Comparison of ENCODE assay signal across 32 cellular contexts in the genomic region with DNA sequence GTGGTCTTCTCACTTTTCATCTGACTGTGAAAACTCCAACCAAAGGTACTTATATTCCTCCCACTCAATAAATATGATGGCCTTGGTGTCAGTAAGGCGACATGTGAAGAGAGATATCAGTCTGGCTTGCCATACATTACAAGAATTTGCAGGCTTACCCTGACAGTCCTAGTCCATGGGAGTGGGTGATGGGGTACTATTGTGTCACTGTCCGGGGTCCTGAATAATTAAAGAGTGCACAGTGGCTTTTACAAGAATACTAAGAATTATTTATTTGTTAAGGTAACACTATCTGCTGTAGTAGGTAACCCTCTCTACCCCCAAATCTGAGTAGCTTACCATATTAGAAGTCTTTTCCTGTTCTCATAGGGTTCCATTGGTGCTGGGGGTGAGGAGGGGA. TPM values are rescaled to one million over a fixed set of nuclear protein-coding genes. Genes with fewer than 3 reads are reported as not detected.
"Had no signal": no experiment of that assay in that cellular context is flagged by ENCODE, and none has a peak within 500 bp of the region (broad histone marks: within the 10 kb centered on the region; RNA-seq: fewer than 3 reads in every experiment).

No MANE protein-coding gene starts in this region.

- FAIRE-seq: endothelial cell of umbilical vein, keratinocyte had no signal

- ATAC-seq: activated CD4-positive, alpha-beta T cell treated with anti-CD3 and anti-CD28 coated beads for 36 hours; gastroesophageal sphincter; left cardiac atrium; psoas muscle; stimulated activated naive B cell treated with anti-CD40 and anti-IgM and Interleukin-4, amounts not matched to agents 10 μg/mL and 1 μg/mL and 100 μg/mL, for 72 hours; upper lobe of right lung had no signal

- H3K4me3 ChIP-seq: ascending aorta, gastroesophageal sphincter, hepatocyte, psoas muscle, smooth muscle cell, stomach, thyroid gland, upper lobe of right lung had no signal

- H3K4me1 ChIP-seq: ascending aorta, gastroesophageal sphincter, parathyroid adenoma, psoas muscle, stomach, upper lobe of right lung had no signal

- H3K4me2 ChIP-seq: hepatocyte, smooth muscle cell had no signal

- DNase-seq: activated B cell treated with CpG ODN at 0.5 μM for 24 hours; activated CD4-positive, alpha-beta T cell treated with anti-CD3 and anti-CD28 coated beads for 36 hours; activated CD4-positive, alpha-beta T cell treated with anti-CD3 and anti-CD28 coated beads, Interleukin-2, amount 50 U/mL, for 4 hours; activated effector memory CD4-positive, alpha-beta T cell treated with anti-CD3 and anti-CD28 coated beads, Interleukin-2, amount 50 U/mL, for 16 hours; activated naive CD4-positive, alpha-beta T cell treated with anti-CD3 and anti-CD28 coated beads for 36 hours; activated naive CD8-positive, alpha-beta T cell treated with anti-CD3 and anti-CD28 coated beads for 36 hours; brain microvascular endothelial cell; caudate nucleus; left cardiac atrium; mammary epithelial cell; naive B cell; occipital lobe; psoas muscle; stimulated activated CD4-positive, alpha-beta T cell treated with anti-CD3 and anti-CD28 coated beads, Interleukin-15, amount 100 ng/mL, for 24 hours; stimulated activated CD4-positive, alpha-beta T cell treated with anti-CD3 and anti-CD28 coated beads, Interleukin-2, amount 100 ng/mL, for 24 hours; stimulated activated naive B cell treated with anti-CD40 and anti-IgM and Interleukin-4, amounts not matched to agents 10 μg/mL and 1 μg/mL and 100 μg/mL, for 72 hours; stomach; thyroid gland; upper lobe of right lung had no signal

- H3K27ac ChIP-seq: ascending aorta, brain microvascular endothelial cell, gastroesophageal sphincter, hepatocyte, parathyroid adenoma, psoas muscle, stomach, thyroid gland, upper lobe of right lung had no signal

- H3K27me3 ChIP-seq: ascending aorta, brain microvascular endothelial cell, gastroesophageal sphincter, hepatocyte, stomach, thyroid gland, upper lobe of right lung had no signal

- H3K36me3 ChIP-seq: ascending aorta, brain microvascular endothelial cell, gastroesophageal sphincter, stomach, thyroid gland, upper lobe of right lung had no signal

- H3K9me3 ChIP-seq: ascending aorta, gastroesophageal sphincter, psoas muscle, stomach, thyroid gland, upper lobe of right lung had no signal

RNA-seq across cellular contexts. Expression of a gene that starts 23.1 kb away (rescaled TPM):
- total RNA-seq: activated B cell treated with CpG ODN at 0.5 μM for 24 hours; activated CD4-positive, alpha-beta T cell treated with anti-CD3 and anti-CD28 coated beads for 36 hours; activated naive CD4-positive, alpha-beta T cell treated with anti-CD3 and anti-CD28 coated beads for 36 hours; activated naive CD8-positive, alpha-beta T cell treated with anti-CD3 and anti-CD28 coated beads for 36 hours; ascending aorta; endothelial cell of umbilical vein; fibroblast of lung; fibroblast of villous mesenchyme; gastroesophageal sphincter; hepatocyte; left cardiac atrium; liver; mammary epithelial cell; mesothelial cell of epicardium; occipital lobe; psoas muscle; smooth muscle cell; stomach; thyroid gland; upper lobe of right lung had no signal
- polyA plus RNA-seq: endothelial cell of umbilical vein, esophagus, fibroblast of lung, hepatocyte, keratinocyte, neural cell, psoas muscle, smooth muscle cell, stomach had no signal
